ENCODE assay signal across 10 cellular contexts in the genomic region with DNA sequence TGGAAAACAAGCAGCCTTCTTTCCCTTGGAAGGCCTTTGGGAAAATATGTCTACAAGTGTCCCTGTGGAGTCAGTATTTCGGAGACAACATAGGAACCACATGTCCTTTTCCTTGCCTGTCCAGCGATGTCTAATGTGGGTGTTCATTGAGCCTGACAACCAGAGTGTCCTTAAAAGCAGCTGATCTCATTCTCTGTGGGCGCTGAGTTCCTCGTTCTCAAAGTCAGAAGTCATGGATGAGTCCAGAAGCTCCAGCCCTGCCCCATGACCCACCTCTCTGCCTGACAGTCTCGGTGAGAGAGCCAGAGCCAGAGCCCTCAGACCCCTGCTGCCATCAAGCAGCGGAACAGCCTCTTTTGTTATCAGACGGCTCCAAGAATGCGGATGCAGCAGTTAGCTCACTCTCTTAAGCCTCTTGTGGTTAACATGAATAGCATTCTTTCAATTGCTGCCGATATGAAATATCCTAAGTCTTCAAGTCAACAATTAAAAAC.
DNase-seq lines count a peak whose midpoint lies in the region; ATAC-seq, FAIRE-seq and TF ChIP-seq lines count a peak whose summit lies in the region.
"Had no signal": no experiment of that assay in that cellular context is flagged by ENCODE, and none has a peak within 500 bp of the region (broad histone marks: within the 10 kb centered on the region; RNA-seq: fewer than 3 reads in every experiment).

No MANE protein-coding gene starts in this region.

- no peak overlapping the region for H3K9ac ChIP-seq in mammary epithelial cell (ENCODE audit: insufficient read depth, low read length)

- ATAC-seq in left lung = peak; percentile 95
- ATAC-seq: effector memory CD8-positive, alpha-beta T cell had no signal

- peaks cover 31% of the 10 kb centered on the region for H3K27me3 ChIP-seq in A673 (replicated peaks; ENCODE audit: insufficient read depth, low read depth, low read length, poor library complexity)
- no peaks in the 10 kb centered on the region for H3K27me3 ChIP-seq in mammary epithelial cell (ENCODE audit: insufficient read depth, low read length)
- H3K27me3 ChIP-seq in left lung = no peaks in the 10 kb centered on the region

- no peaks in the 10 kb centered on the region for H4K20me1 ChIP-seq in mammary epithelial cell (ENCODE audit: insufficient read depth, low read length)

- POLR2A ChIA-PET in A673 (lab: Charles Lee; ENCODE audit: low non-redundant PET) = no interaction called here

- dilution Hi-C loops in mammary epithelial cell (cut with HindIII; ENCODE audit: low sequenced_read_pairs) = loop anchor here (5.0 kb wide), 1 partner anchor 62 kb away; no protein-coding TSS in a partner anchor

- intact Hi-C loops in A673 (cut with micrococcal nuclease; ENCODE audit: unreplicated experiment) = loop anchor here (10.0 kb wide), 1 partner anchor 330 kb away; a partner anchor contains a TSS
- intact Hi-C loops in mammary epithelial cell (cut with micrococcal nuclease) = loop anchor here (10.0 kb wide), 1 partner anchor 140 kb away; no protein-coding TSS in a partner anchor
- intact Hi-C loops in left lung (cut with DNase I) = no loop called here

- no peaks in the 10 kb centered on the region for H3K4me1 ChIP-seq in A673 (ENCODE audit: insufficient read depth, low read length, poor library complexity, severe bottlenecking)
- H3K4me1 ChIP-seq in mammary epithelial cell (ENCODE audit: insufficient read depth, low read length) = peaks cover 38% of the 10 kb centered on the region
- no peaks in the 10 kb centered on the region for H3K4me1 ChIP-seq in left lung

- no peak for FAIRE-seq in GM12891 (lab: Jason Lieb, UNC)

- H3K36me3 ChIP-seq in A673 (ENCODE audit: insufficient read depth, low read length, poor library complexity, severe bottlenecking) (no peaks in the 10 kb centered on the region), mammary epithelial cell (ENCODE audit: insufficient read depth, low read length) (no peaks in the 10 kb centered on the region), left lung (no peaks in the 10 kb centered on the region)

- H3K4me2 ChIP-seq in mammary epithelial cell (ENCODE audit: insufficient read depth, low read depth, low read length) = peak overlapping the region; percentile 28

- no peak for TF ChIP-seq CTCF in A673 (conservative IDR thresholded peaks at IDR 0.05; ENCODE audit: low read depth, low read length)
- TF ChIP-seq CTCF in mammary epithelial cell (conservative IDR thresholded peaks at IDR 0.05 in 1 of 2, IDR thresholded peaks at IDR 0.05 in 1 of 2; ENCODE audit: extremely low read depth in 1 of 2, insufficient read depth in 1 of 2, low read depth in 1 of 2, low read length in 2 of 2) = peak in 1 of 2 donors; percentile 25
- TF ChIP-seq CTCF in left lung (IDR thresholded peaks at IDR 0.05) = no peak

- in situ Hi-C loops in mammary epithelial cell (cut with MboI; ENCODE audit: low sequenced_read_pairs in 2 of 2) = no loop called here

- H3K9me3 ChIP-seq in A673 (ENCODE audit: low read depth, low read length, poor library complexity, severe bottlenecking) = no peaks in the 10 kb centered on the region
- H3K9me3 ChIP-seq in mammary epithelial cell (replicated peaks; ENCODE audit: insufficient read depth, low read length) = no peaks in the 10 kb centered on the region
- H3K9me3 ChIP-seq in left lung = peaks cover 0 to 2% of the 10 kb centered on the region in 2 donors

- no peak for TF ChIP-seq POLR2A in GM12891 (IDR thresholded peaks at IDR 0.05; ENCODE audit: low read depth, low read length)

- no peak overlapping the region for H3K4me3 ChIP-seq in A673 (ENCODE audit: low read depth, low read length, poor library complexity, severe bottlenecking)
- no peak overlapping the region for H3K4me3 ChIP-seq in mammary epithelial cell (replicated peaks in 1 of 3; ENCODE audit: insufficient read depth in 1 of 3, low read depth in 2 of 3, low read length in 3 of 3)
- no peak overlapping the region for H3K4me3 ChIP-seq in left lung

- peak; percentile 72 for DNase-seq in A673 (ENCODE audit: low spot score)
- DNase-seq in HuH-7 (ENCODE audit: low spot score) = peak; percentile 54
- DNase-seq in mammary epithelial cell = no peak
- DNase-seq in left lung = peak in 1 of 2 donors; percentile 42
- no peak for DNase-seq in GM12891 (ENCODE audit: insufficient read length, low spot score)
- DNase-seq in COLO668 (lab: John Stamatoyannopoulos, UW; ENCODE audit: unreplicated experiment) = no peak
- DNase-seq in superior temporal gyrus (ENCODE audit: extremely low spot score) = no peak
- DNase-seq in UCSD-AML1 (lab: John Stamatoyannopoulos, UW; ENCODE audit: unreplicated experiment) = no peak
- DNase-seq: effector memory CD8-positive, alpha-beta T cell; stimulated activated CD4-positive, alpha-beta T cell treated with anti-CD3 and anti-CD28 coated beads, Interleukin-4, amount 100 ng/mL, for 24 hours had no signal

- 48% methylated on average over 9 of the region's 9 CpGs for WGBS in mammary epithelial cell (ENCODE audit: low coverage, missing lambda C conversion rate)

- CTCF ChIA-PET in A673 (lab: Charles Lee) = no interaction called here
- CTCF ChIA-PET in mammary epithelial cell (lab: Charles Lee; ENCODE audit: low non-redundant PET) = no interaction called here

- H3K27ac ChIP-seq in A673 (ENCODE audit: low read depth, low read length, poor library complexity, severe bottlenecking) (no peak overlapping the region), mammary epithelial cell (ENCODE audit: insufficient read depth, low read depth, low read length) (peak overlapping the region; percentile 28), left lung (no peak overlapping the region)

- peak overlapping the region; percentile 82 for H2AFZ ChIP-seq in mammary epithelial cell (ENCODE audit: low read depth, low read length)

- BruUV-seq in A673 (replicated peaks; lab: Mats Ljungman, UMichigan) = no TSS peak
- no TSS peak for BruUV-seq in mammary epithelial cell (replicated peaks; lab: Mats Ljungman, UMichigan)

- no peaks in the 10 kb centered on the region for H3K79me2 ChIP-seq in mammary epithelial cell (ENCODE audit: insufficient read depth, low read length)

TF ChIP-seq in GM12891, 5 proteins besides CTCF, POLR2A, EP300 and RAD21:
- TF ChIP-seq POLR2AphosphoS5 (IDR thresholded peaks at IDR 0.05; ENCODE audit: low read depth, low read length) = no peak
- no peak for TF ChIP-seq TAF1 (IDR thresholded peaks at IDR 0.05; ENCODE audit: low read depth, low read length)
- no peak for TF ChIP-seq SPI1 (IDR thresholded peaks at IDR 0.05; ENCODE audit: low read depth, low read length)
- no peak for TF ChIP-seq POU2F2 (IDR thresholded peaks at IDR 0.05; ENCODE audit: low read depth, low read length)
- no peak for TF ChIP-seq PAX5 (IDR thresholded peaks at IDR 0.05; ENCODE audit: insufficient read depth, low read length, severe bottlenecking)

Comparison
In these comparisons a context has a peak if more than half of its experiments do, and no peak if none do; other contexts are left out.
1. DNase-seq: peak in A673 (single experiment) and HuH-7 (single experiment); none in mammary epithelial cell (single experiment), GM12891 (single experiment), COLO668 (single experiment), superior temporal gyrus (single experiment) and UCSD-AML1 (single experiment).
2. intact Hi-C loops: an anchor here in A673 (10.0 kb wide) and mammary epithelial cell (10.0 kb wide); none called in left lung.